14 cellular contexts compared by ENCODE assay signal in genomic region chr11:16404781-16405180, GRCh38. TPM values are rescaled to one million over a fixed set of nuclear protein-coding genes. Genes with fewer than 3 reads are reported as not detected.
DNase-seq lines count a peak whose midpoint lies in the region; ATAC-seq and TF ChIP-seq lines count a peak whose summit lies in the region.
"Had no signal": no experiment of that assay in that cellular context is flagged by ENCODE, and none has a peak within 500 bp of the region (broad histone marks: within the 10 kb centered on the region; RNA-seq: fewer than 3 reads in every experiment).

No MANE protein-coding gene starts in this region.

- H3K4me3 ChIP-seq in iPS-15b (ENCODE audit: low read depth, low read length) (peak overlapping the region; percentile 4), retinal pigment epithelial cell (ENCODE audit: low read length) (no peak overlapping the region), heart left ventricle (no peak overlapping the region)

- no peaks in the 10 kb centered on the region for H3K36me3 ChIP-seq in iPS-15b (ENCODE audit: control insufficient read depth, insufficient read depth, low read length)
- no peaks in the 10 kb centered on the region for H3K36me3 ChIP-seq in heart left ventricle

- H3K27ac Mint-ChIP-seq in Calu3 (ENCODE audit: unreplicated experiment), result no peak overlapping the region
- H3K27ac Mint-ChIP-seq: HFFc6 had no signal

- peaks cover 99% of the 10 kb centered on the region for H3K27me3 ChIP-seq in iPS-15b (ENCODE audit: control insufficient read depth, insufficient read depth, low read length)
- no peaks in the 10 kb centered on the region for H3K27me3 ChIP-seq in heart left ventricle

- CTCF ChIA-PET in Calu3 (lab: Charles Lee), result no interaction called here

- no peak overlapping the region for H3K9ac ChIP-seq in iPS-15b (ENCODE audit: low read depth, low read length)

- H3K36me3 Mint-ChIP-seq in Calu3 (ENCODE audit: insufficient read depth, unreplicated experiment), result no peaks in the 10 kb centered on the region

- no peak for ATAC-seq in heart left ventricle

- TF ChIP-seq POLR2A in heart left ventricle (IDR thresholded peaks at IDR 0.05), result no peak

- no peak overlapping the region for H3K27ac ChIP-seq in heart left ventricle

- no peaks in the 10 kb centered on the region for H3K9me3 ChIP-seq in iPS-15b (ENCODE audit: control insufficient read depth, insufficient read depth, low read length)
- H3K9me3 ChIP-seq in heart left ventricle, result no peaks in the 10 kb centered on the region

- DNase-seq in D341Med (ENCODE audit: low spot score) (peak; percentile 44), NCI-H82 treated with DMSO at 0.1 percent for 48 hours (lab: John Stamatoyannopoulos, UW; ENCODE audit: unreplicated experiment) (peak; percentile 92), retinal pigment epithelial cell (ENCODE audit: low read depth) (peak; percentile 48), Calu3 (no peak), T-helper 1 cell (no peak), heart left ventricle (no peak)
- DNase-seq: C1 segment of cervical spinal cord, EL, HFFc6, KBM-7, NCI-H146, NCI-H510A, SHP77 had no signal

- no peaks in the 10 kb centered on the region for H3K9me3 Mint-ChIP-seq in Calu3 (ENCODE audit: low read depth, unreplicated experiment)

- no TSS peak for BruUV-seq in Calu3 (replicated peaks; lab: Mats Ljungman, UMichigan)

- peaks cover 32% of the 10 kb centered on the region for H3K4me1 Mint-ChIP-seq in Calu3 (ENCODE audit: low read depth, unreplicated experiment)

- H3K4me1 ChIP-seq in iPS-15b (ENCODE audit: control insufficient read depth, insufficient read depth, low read length), result peaks cover 17% of the 10 kb centered on the region
- peaks cover 0 to 12% (median 0%) of the 10 kb centered on the region in 12 donors for H3K4me1 ChIP-seq in heart left ventricle

- no peak for TF ChIP-seq CTCF in retinal pigment epithelial cell (conservative IDR thresholded peaks at IDR 0.05; ENCODE audit: low read depth, low read length)
- TF ChIP-seq CTCF in Calu3 (IDR thresholded peaks at IDR 0.05; ENCODE audit: unreplicated experiment), result no peak
- TF ChIP-seq CTCF in heart left ventricle (IDR thresholded peaks at IDR 0.05), result no peak

- intact Hi-C loops in Calu3 (cut with micrococcal nuclease; ENCODE audit: unreplicated experiment) (no loop called here), heart left ventricle (cut with DNase I) (no loop called here)

- no peaks in the 10 kb centered on the region for H3K27me3 Mint-ChIP-seq in Calu3 (ENCODE audit: unreplicated experiment)

- WGBS in heart left ventricle, 4 donors, result 85 to 89% (median 86%) methylated on average over 4 of the region's 4 CpGs

- no peak overlapping the region for H3K4me3 Mint-ChIP-seq in Calu3 (ENCODE audit: low read depth, unreplicated experiment)
- H3K4me3 Mint-ChIP-seq: HFFc6 had no signal

RNA-seq across cellular contexts. Expression of gene SOX6, which starts 48.4 kb away (rescaled TPM):
- total RNA-seq in Calu3 (2022) (18.4 and 22.0 TPM in 2 replicates), heart left ventricle (10 to 100 TPM; 11.6 to 39.6 (median 17.0) TPM)
- polyA plus RNA-seq in heart left ventricle, result 1 to 10 TPM; 1.5 to 3.8 TPM

Comparison
In these comparisons a context has a peak if more than half of its experiments do, and no peak if none do; other contexts are left out.
1. DNase-seq: peak in D341Med (single experiment), NCI-H82 treated with DMSO at 0.1 percent for 48 hours (single experiment) and retinal pigment epithelial cell (single experiment); none in Calu3 (single experiment), T-helper 1 cell (0 of 5) and heart left ventricle (0 of 5).